In the genomic region with DNA sequence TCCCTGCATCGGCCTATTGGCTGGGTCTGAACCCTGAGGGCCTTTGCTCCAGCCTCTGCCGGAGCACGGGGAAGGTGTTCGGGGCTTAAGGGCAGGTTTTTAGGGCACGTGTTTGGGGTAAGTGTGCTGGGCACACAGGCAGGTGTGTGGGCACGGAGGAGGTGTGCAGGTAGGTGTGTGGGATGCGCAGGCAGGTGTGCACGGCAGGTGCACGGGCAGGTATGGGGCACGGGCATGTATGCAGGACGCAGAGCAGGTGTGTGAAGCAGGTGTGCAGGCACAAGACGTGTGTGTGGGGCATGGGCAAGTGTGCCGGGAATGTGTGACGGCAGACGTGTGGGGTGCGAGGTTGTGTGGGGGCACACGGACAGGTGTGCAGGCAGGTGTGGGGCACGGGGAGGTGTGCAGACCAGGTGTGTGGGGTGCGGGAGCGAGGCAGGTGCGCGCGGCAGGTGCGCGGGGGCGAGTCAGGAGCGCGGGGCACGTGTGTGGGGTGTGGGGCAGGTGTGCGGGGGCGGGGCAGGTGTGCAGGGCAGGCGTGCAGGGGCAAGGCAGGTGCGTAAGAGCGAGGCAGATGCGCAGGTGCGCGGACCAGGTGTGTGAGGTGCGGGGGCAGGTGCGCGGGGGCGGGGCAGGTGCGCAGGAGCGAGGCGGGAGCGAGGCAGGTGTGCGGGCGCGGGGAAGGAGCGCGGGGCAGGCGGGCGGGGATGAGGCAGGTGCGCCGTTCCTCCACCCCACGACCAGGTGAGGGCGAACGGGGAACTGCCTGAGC, we compare ENCODE assay signal across 8 cellular contexts. TPM values are rescaled to one million over a fixed set of nuclear protein-coding genes. Genes with fewer than 3 reads are reported as not detected.
DNase-seq lines count a peak whose midpoint lies in the region; ATAC-seq, FAIRE-seq and TF ChIP-seq lines count a peak whose summit lies in the region.

No MANE protein-coding gene starts in this region.

- FAIRE-seq in H1 (lab: Jason Lieb, UNC) (no peak), RCC 7860 (lab: Jason Lieb, UNC) (no peak)

- TF ChIP-seq CTCF in GM12864 (IDR thresholded peaks at IDR 0.05; ENCODE audit: low read depth, low read length, missing control alignments) (no peak), H1 (IDR thresholded peaks at IDR 0.05; ENCODE audit: control extremely low read depth in 1 of 3, insufficient read depth in 1 of 3, low read depth in 1 of 3, low read length in 3 of 3) (no peak), neural crest cell (conservative IDR thresholded peaks at IDR 0.05) (no peak)

- H3K4me3 ChIP-seq in GM12864 (ENCODE audit: low read depth, low read length) (peak overlapping the region; percentile 80), H1 (ENCODE audit: extremely low read depth in 1 of 4, insufficient read depth in 2 of 4, low read depth in 3 of 4, low read length in 4 of 4) (peak overlapping the region; percentile 57 to 80 (median 70))

- no peaks in the 10 kb centered on the region for H3K9me3 ChIP-seq in H1 (ENCODE audit: insufficient read depth in 2 of 2, low read depth in 1 of 2, low read length in 1 of 2)

- H2BK15ac ChIP-seq in H1 (ENCODE audit: low read length), result peak overlapping the region; percentile 88; the same call in 1 of the 2 replicates

- CTCF ChIA-PET in H1 (lab: Charles Lee; ENCODE audit: partially characterized antibody), result no interaction called here

- TF ChIP-seq EP300 in H1 (IDR thresholded peaks at IDR 0.05; ENCODE audit: borderline replicate concordance in 1 of 2, low read depth in 2 of 2, low read length in 2 of 2), result no peak

- peak overlapping the region; percentile 89 for H4K8ac ChIP-seq in H1 (ENCODE audit: extremely low read depth, insufficient read depth, low read length)

- H3K36me3 ChIP-seq in H1 (ENCODE audit: control insufficient read depth in 2 of 4, insufficient read depth in 4 of 4, low read length in 3 of 4), result peaks cover 0 to 10% (median 1%) of the 10 kb centered on the region in 4 experiments; a peak in 3 of 8 replicates

- 0 out of 2 replicates have a peak overlapping the region, but pooled peaks have one; percentile 13 for H2BK20ac ChIP-seq in H1 (ENCODE audit: low read length)

- no peak for TF ChIP-seq POLR2A in H1 (IDR thresholded peaks at IDR 0.05; ENCODE audit: control extremely low read depth in 1 of 2, low read depth in 2 of 2, low read length in 2 of 2)

- peaks cover 11% of the 10 kb centered on the region; the same call in 1 of the 2 replicates for H3K23me2 ChIP-seq in H1 (ENCODE audit: low read depth, low read length)

- H3K4me2 ChIP-seq in H1 (ENCODE audit: insufficient read depth in 1 of 2, low read depth in 2 of 2, low read length in 2 of 2), result peak overlapping the region; percentile 74 to 83

- peak overlapping the region; percentile 51; the same call in 1 of the 2 replicates for H3K18ac ChIP-seq in H1 (ENCODE audit: extremely low read depth, low read length)

- H3K27me3 ChIP-seq in H1 (replicated peaks in 1 of 4; ENCODE audit: control insufficient read depth in 3 of 4, extremely low read depth in 1 of 4, insufficient read depth in 3 of 4, low read length in 3 of 4), result peaks cover 0 to 5% (median 0%) of the 10 kb centered on the region in 4 experiments; a peak in 1 of 7 replicates

- H3K27ac ChIP-seq in H1 (ENCODE audit: low read depth, low read length), result no peak overlapping the region; the same call in 1 of the 2 replicates

- no peaks in the 10 kb centered on the region for H3K79me2 ChIP-seq in H1 (ENCODE audit: control insufficient read depth in 1 of 2, insufficient read depth in 2 of 2, low read length in 2 of 2)

- H3K4me1 Mint-ChIP-seq in neural crest cell, result peaks cover 5% of the 10 kb centered on the region

- DNase-seq in GM12864 (ENCODE audit: low read depth) (no peak), NCI-H748 (lab: John Stamatoyannopoulos, UW; ENCODE audit: unreplicated experiment) (peak; percentile 85), H1 (ENCODE audit: low read depth in 1 of 2, low spot score in 2 of 2) (peak in 1 of 2 experiments; percentile 58), neural crest cell (ENCODE audit: low read depth, low spot score) (no peak), AML-193 (lab: John Stamatoyannopoulos, UW) (no peak), pons (ENCODE audit: low spot score) (no peak), RCC 7860 (ENCODE audit: low spot score) (no peak)

- 0 out of 2 replicates have a peak overlapping the region, but pooled peaks have one; percentile 35 for H2BK5ac ChIP-seq in H1 (ENCODE audit: low read depth, low read length)

- TF ChIP-seq RAD21 in H1 (IDR thresholded peaks at IDR 0.05 in 1 of 2, conservative IDR thresholded peaks at IDR 0.05 in 1 of 2; ENCODE audit: low read depth in 2 of 2, low read length in 2 of 2), result no peak

- peak overlapping the region; percentile 29; the same call in 1 of the 2 replicates for H2AK5ac ChIP-seq in H1 (ENCODE audit: low read depth, low read length)

- peak overlapping the region in 2 of 4 experiments; percentile 56 to 70; a peak in 2 of 7 replicates for H3K9ac ChIP-seq in H1 (replicated peaks in 1 of 4; ENCODE audit: extremely low read depth in 1 of 4, low read depth in 3 of 4, low read length in 3 of 4)

- no peak overlapping the region for H3K27ac Mint-ChIP-seq in neural crest cell (ENCODE audit: unreplicated experiment)

- H3K79me1 ChIP-seq in H1 (ENCODE audit: low read depth, low read length), result no peaks in the 10 kb centered on the region

- H2BK120ac ChIP-seq in H1 (replicated peaks; ENCODE audit: low read depth, low read length), result no peak overlapping the region

- 59% methylated on average over 24 of the region's 57 CpGs; no CpG with 5 or more reads in 1 of the 2 experiments for WGBS in H1 (ENCODE audit: extremely low coverage in 1 of 2, insufficient coverage in 1 of 2, insufficient read length in 1 of 2, insufficient replicate concordance in 2 of 2, low coverage in 1 of 2, low lambda C conversion rate in 2 of 2, missing lambda C conversion rate in 1 of 2), 2 experiments

- peak overlapping the region; percentile 90 for H3K4me3 Mint-ChIP-seq in neural crest cell

- peaks cover 3% of the 10 kb centered on the region for H3K9me3 Mint-ChIP-seq in neural crest cell

- H3K56ac ChIP-seq in H1 (replicated peaks; ENCODE audit: insufficient read length, low read depth, low read length), result no peak overlapping the region

- H2BK12ac ChIP-seq in H1 (ENCODE audit: low read depth, low read length), result peak overlapping the region; percentile 72; the same call in 1 of the 2 replicates

- H4K91ac ChIP-seq in H1 (replicated peaks; ENCODE audit: insufficient read length, low read length), result peak overlapping the region; percentile 74

- H3K4ac ChIP-seq in H1 (replicated peaks; ENCODE audit: insufficient read length, low read depth, low read length), result no peak overlapping the region

- no peaks in the 10 kb centered on the region for H3K27me3 Mint-ChIP-seq in neural crest cell (ENCODE audit: low read depth)

- ATAC-seq in HG03571 (IDR thresholded peaks at IDR 0.05; ENCODE audit: unreplicated experiment), result no peak

- no peak overlapping the region for H3K14ac ChIP-seq in H1 (ENCODE audit: insufficient read length)

- H3K23ac ChIP-seq in H1 (ENCODE audit: insufficient read length), result no peak overlapping the region

- peaks cover 13% of the 10 kb centered on the region for H3K36me3 Mint-ChIP-seq in neural crest cell (ENCODE audit: low read depth)

- POLR2A ChIA-PET in H1 (lab: Charles Lee; ENCODE audit: partially characterized antibody), result interaction anchor here (0.8 to 1.0 kb wide), 2 partner anchors 26 to 33 kb away, joined by 3 to 4 read pairs; no protein-coding TSS in a partner anchor

- peak overlapping the region; percentile 88 for H4K5ac ChIP-seq in H1 (ENCODE audit: insufficient read length, low read depth, low read length)

- H2AFZ ChIP-seq in H1 (ENCODE audit: low read length), result peak overlapping the region; percentile 25; the same call in 1 of the 2 replicates

- peaks cover 0 to 3% of the 10 kb centered on the region in 2 experiments for H4K20me1 ChIP-seq in H1 (replicated peaks in 1 of 2; ENCODE audit: control insufficient read depth in 1 of 2, insufficient read depth in 2 of 2, low read length in 2 of 2)

- H3K4me1 ChIP-seq in H1 (replicated peaks in 1 of 4; ENCODE audit: control insufficient read depth in 3 of 4, insufficient read depth in 4 of 4, low read length in 3 of 4), result peaks cover 0 to 14% (median 7%) of the 10 kb centered on the region in 4 experiments; a peak in 6 of 7 replicates

TF ChIP-seq in H1, 55 proteins besides CTCF, POLR2A, EP300 and RAD21:
- TF ChIP-seq EGR1 (IDR thresholded peaks at IDR 0.05; ENCODE audit: borderline replicate concordance, low read depth, low read length) (0 out of 2 replicates have a peak, but pooled peaks have one; percentile 30), MAX (IDR thresholded peaks at IDR 0.05) (peak; percentile 20; the same call in 1 of the 2 replicates), TEAD4 (IDR thresholded peaks at IDR 0.05; ENCODE audit: low read depth, low read length) (peak; percentile 40; the same call in 1 of the 2 replicates), CBX5 (IDR thresholded peaks at IDR 0.05; ENCODE audit: low read depth, low read length) (no peak), GABPA (IDR thresholded peaks at IDR 0.05; ENCODE audit: borderline replicate concordance, insufficient read depth, low read length) (no peak), SIN3A (conservative IDR thresholded peaks at IDR 0.05 in 1 of 2, IDR thresholded peaks at IDR 0.05 in 1 of 2; ENCODE audit: low read depth in 1 of 2, low read length in 2 of 2) (no peak)
- TF ChIP-seq, protein P1, sequence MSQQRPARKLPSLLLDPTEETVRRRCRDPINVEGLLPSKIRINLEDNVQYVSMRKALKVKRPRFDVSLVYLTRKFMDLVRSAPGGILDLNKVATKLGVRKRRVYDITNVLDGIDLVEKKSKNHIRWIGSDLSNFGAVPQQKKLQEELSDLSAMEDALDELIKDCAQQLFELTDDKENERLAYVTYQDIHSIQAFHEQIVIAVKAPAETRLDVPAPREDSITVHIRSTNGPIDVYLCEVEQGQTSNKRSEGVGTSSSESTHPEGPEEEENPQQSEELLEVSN (IDR thresholded peaks at IDR 0.05), result peak; percentile 50

RNA-seq across cellular contexts. Expression of gene METRNL, which starts 28.6 kb away (rescaled TPM):
- 13.9 and 14.2 TPM in 2 replicates for total RNA-seq in H1 (2021; fragmentation: NEBNext Ultra II Directional; extraction: Animal tissue kit (Norgen Biotek cat#: 25700))
- polyA plus RNA-seq in H1 (2011; rRNA removed), result 13.9 and 26.0 TPM in 2 replicates
- polyA plus RNA-seq in H1 (2011; cell fraction: cytosol; rRNA removed), result 16.2 TPM
- polyA plus RNA-seq in H1 (2011; cell fraction: nucleus; rRNA removed), result 27.6 TPM
- 5.7 to 17.3 TPM (median 16.0 TPM) in 4 replicates for polyA plus RNA-seq in H1 (2012, experiment 1 of 2)
- polyA plus RNA-seq in H1 (2012, experiment 2 of 2), result 8.4 TPM
- polyA plus RNA-seq in H1 (2013, experiment 1 of 2), result 10.6 TPM
- 10.9 TPM for polyA plus RNA-seq in H1 (2013, experiment 2 of 2)
- 5.7 and 6.2 TPM in 2 replicates for polyA minus RNA-seq in H1 (2011; rRNA and poly(A)+ RNA removed)
- polyA minus RNA-seq in H1 (2011; cell fraction: cytosol; rRNA and poly(A)+ RNA removed), result 16.7 TPM
- 12.1 TPM for polyA minus RNA-seq in H1 (2011; cell fraction: nucleus; rRNA and poly(A)+ RNA removed)
- 14.7 and 18.2 TPM in 2 replicates for total RNA-seq in neural crest cell
